Comparison of ENCODE assay signal across 14 cellular contexts in genomic region chr2:24632175-24632574, GRCh38.
"Had no signal": no experiment of that assay in that cellular context is flagged by ENCODE, and none has a peak within 500 bp of the region (broad histone marks: within the 10 kb centered on the region; RNA-seq: fewer than 3 reads in every experiment).

No MANE protein-coding gene starts in this region.

- H3K27ac Mint-ChIP-seq: activated naive CD4-positive, alpha-beta T cell treated with anti-CD3 and anti-CD28 coated beads, Interleukin-2, amount 50 U/mL, for 72 hours; activated T-cell treated with anti-CD3 and anti-CD28 coated beads, Interleukin-2, amount 50 U/mL, for 24 hours; neural progenitor cell had no signal

- DNase-seq: activated CD4-positive, alpha-beta T cell treated with anti-CD3 and anti-CD28 coated beads, Interleukin-2, amount 50 U/mL, for 4 hours; activated effector memory CD4-positive, alpha-beta T cell treated with anti-CD3 and anti-CD28 coated beads, Interleukin-2, amount 50 U/mL, for 16 hours; activated T-cell treated with anti-CD3 and anti-CD28 coated beads, Interleukin-2, amount 50 U/mL, for 24 hours; brain microvascular endothelial cell; effector memory CD4-positive, alpha-beta T cell; heart right ventricle; left ventricle myocardium inferior; mesendoderm; pancreas; stimulated activated CD4-positive, alpha-beta T cell treated with anti-CD3 and anti-CD28 coated beads, Interleukin-4, amount 100 ng/mL, for 1 hour; stomach had no signal

- H3K36me3 Mint-ChIP-seq: activated naive CD4-positive, alpha-beta T cell treated with anti-CD3 and anti-CD28 coated beads, Interleukin-2, amount 50 U/mL, for 72 hours; neural progenitor cell had no signal

- H3K4me3 Mint-ChIP-seq: activated T-cell treated with anti-CD3 and anti-CD28 coated beads, Interleukin-2, amount 50 U/mL, for 24 hours; neural progenitor cell had no signal

- H3K9me3 Mint-ChIP-seq: activated naive CD4-positive, alpha-beta T cell treated with anti-CD3 and anti-CD28 coated beads, Interleukin-2, amount 50 U/mL, for 72 hours; activated T-cell treated with anti-CD3 and anti-CD28 coated beads, Interleukin-2, amount 50 U/mL, for 24 hours; neural progenitor cell had no signal

- ATAC-seq: activated CD4-positive, CD25-positive, alpha-beta regulatory T cell treated with anti-CD3 and anti-CD28 coated beads, Interleukin-2, amount 50 U/mL, for 24 hours; activated naive CD4-positive, alpha-beta T cell treated with anti-CD3 and anti-CD28 coated beads, Interleukin-2, amount 50 U/mL, for 72 hours; heart right ventricle had no signal

- H3K27me3 Mint-ChIP-seq: activated T-cell treated with anti-CD3 and anti-CD28 coated beads, Interleukin-2, amount 50 U/mL, for 24 hours had no signal
